In genomic region chr16:87966685-87967185, GRCh38 we compare ENCODE assay signal across 10 cellular contexts. TPM values are rescaled to one million over a fixed set of nuclear protein-coding genes. Genes with fewer than 3 reads are reported as not detected.
DNase-seq lines count a peak whose midpoint lies in the region; ATAC-seq and TF ChIP-seq lines count a peak whose summit lies in the region.
"Had no signal": no experiment of that assay in that cellular context is flagged by ENCODE, and none has a peak within 500 bp of the region (broad histone marks: within the 10 kb centered on the region; RNA-seq: fewer than 3 reads in every experiment).

No MANE protein-coding gene starts in this region.

- no peaks in the 10 kb centered on the region for H3K27me3 Mint-ChIP-seq in stimulated activated naive CD8-positive, alpha-beta T cell treated with anti-CD3 and anti-CD28 coated beads, Interleukin-15, amount 100 ng/mL, for 72 hours

- peaks cover 81% of the 10 kb centered on the region for H3K4me1 Mint-ChIP-seq in stimulated activated naive CD8-positive, alpha-beta T cell treated with anti-CD3 and anti-CD28 coated beads, Interleukin-15, amount 100 ng/mL, for 72 hours

- peak; percentile 59 for DNase-seq in KBM-7
- DNase-seq in astrocyte of the cerebellum (ENCODE audit: low read depth): no peak
- DNase-seq in left colon: peak in 1 of 2 donors; percentile 57
- no peak for DNase-seq in stimulated activated naive CD8-positive, alpha-beta T cell treated with anti-CD3 and anti-CD28 coated beads, Interleukin-15, amount 100 ng/mL, for 72 hours
- DNase-seq in foreskin fibroblast: no peak
- DNase-seq in occipital lobe (lab: John Stamatoyannopoulos, UW): no peak
- DNase-seq in activated T-cell treated with anti-CD3 and anti-CD28 coated beads for 4 hours: no peak
- no peak for DNase-seq in AG08396 (ENCODE audit: low spot score)
- DNase-seq: effector CD4-positive, alpha-beta T cell; stimulated activated CD4-positive, alpha-beta T cell treated with anti-CD3 and anti-CD28 coated beads, Interleukin-12 subunit alpha, Interleukin-12 subunit beta, amount 100 ng/mL, for 4 hours had no signal

- TF ChIP-seq CTCF in astrocyte of the cerebellum (IDR thresholded peaks at IDR 0.05; ENCODE audit: low read depth, low read length, missing control alignments) (no peak), foreskin fibroblast (IDR thresholded peaks at IDR 0.05; ENCODE audit: low read depth, low read length) (no peak)

- in situ Hi-C loops in KBM-7 (cut with MboI; ENCODE audit: low pct_unique_long_range_greater_than_20kb, low sequenced_read_pairs) (no loop called here), astrocyte of the cerebellum (cut with HindIII; ENCODE audit: low sequenced_read_pairs) (no loop called here)

- peak; percentile 94 for ATAC-seq in left colon
- no peak for ATAC-seq in stimulated activated naive CD8-positive, alpha-beta T cell treated with anti-CD3 and anti-CD28 coated beads, Interleukin-15, amount 100 ng/mL, for 72 hours

- H3K27ac Mint-ChIP-seq in stimulated activated naive CD8-positive, alpha-beta T cell treated with anti-CD3 and anti-CD28 coated beads, Interleukin-15, amount 100 ng/mL, for 72 hours: peak overlapping the region; percentile 74 to 92

- H3K4me3 ChIP-seq in astrocyte of the cerebellum (ENCODE audit: low read depth, low read length) (peak overlapping the region; percentile 14), foreskin fibroblast (ENCODE audit: low read depth in 1 of 2, low read length in 2 of 2) (peak overlapping the region in 1 of 2 donors; percentile 14)

- H3K4me3 Mint-ChIP-seq in stimulated activated naive CD8-positive, alpha-beta T cell treated with anti-CD3 and anti-CD28 coated beads, Interleukin-15, amount 100 ng/mL, for 72 hours: peak overlapping the region; percentile 61 to 80

- intact Hi-C loops in left colon (cut with DNase I, micrococcal nuclease): no loop called here

- H3K9me3 Mint-ChIP-seq in stimulated activated naive CD8-positive, alpha-beta T cell treated with anti-CD3 and anti-CD28 coated beads, Interleukin-15, amount 100 ng/mL, for 72 hours: peaks cover 7 to 11% of the 10 kb centered on the region in 2 donors

RNA-seq across cellular contexts. Expression of gene BANP, which starts 15.5 kb away (rescaled TPM):
- total RNA-seq in left colon (10 to 100 TPM; 19.5 to 20.2 TPM), occipital lobe (34.3 TPM)

RNA-seq across cellular contexts. Expression of gene CA5A, which starts 30.4 kb away (rescaled TPM):
- total RNA-seq in left colon (not detected), occipital lobe (not detected)
